In the genomic region with DNA sequence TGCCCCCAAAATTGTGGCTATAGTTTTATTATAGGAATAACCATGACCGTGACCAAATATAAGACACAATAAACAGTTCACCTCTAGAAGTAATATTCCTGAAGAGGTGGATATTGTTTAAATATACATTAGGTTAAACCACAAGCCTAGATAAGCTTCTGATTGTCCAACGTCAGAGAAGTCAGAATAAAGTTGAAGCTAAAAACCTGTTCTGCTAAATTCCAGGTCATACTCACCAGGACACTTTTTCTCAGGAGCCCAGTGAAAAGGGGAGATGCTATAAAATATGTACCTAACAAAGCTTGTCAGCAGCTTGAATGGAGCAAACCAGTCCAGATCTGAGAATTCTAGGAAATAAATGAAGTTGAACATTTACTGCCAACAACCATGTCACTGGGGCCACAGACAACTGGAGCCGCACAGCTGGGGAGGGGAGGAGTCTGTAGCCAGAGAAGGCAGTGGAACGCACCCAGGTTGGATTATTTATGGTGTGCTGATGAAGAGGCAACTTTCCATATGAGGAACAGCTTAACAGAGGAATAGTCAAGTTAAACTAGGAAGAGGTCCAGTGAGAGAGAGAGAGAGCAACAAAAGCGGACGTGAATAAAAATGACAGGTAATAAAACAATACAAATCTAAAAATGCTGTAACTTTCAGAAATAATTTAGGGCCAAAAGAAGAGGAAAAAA, we compare ENCODE assay signal across 1 cellular context.
TF ChIP-seq lines count a peak whose summit lies in the region.

No MANE protein-coding gene starts in this region.

TF ChIP-seq in IMR-90, 13 proteins besides CTCF, POLR2A, EP300 and RAD21:
- TF ChIP-seq CEBPB (IDR thresholded peaks at IDR 0.05; ENCODE audit: low read depth, low read length) (no peak), MXI1 (IDR thresholded peaks at IDR 0.05; ENCODE audit: borderline replicate concordance, low read depth, low read length) (no peak), MAZ (IDR thresholded peaks at IDR 0.05; ENCODE audit: borderline replicate concordance, low read depth, low read length) (no peak), MAFK (IDR thresholded peaks at IDR 0.05; ENCODE audit: low read depth, low read length) (no peak), CHD1 (IDR thresholded peaks at IDR 0.05; ENCODE audit: low read depth, low read length) (no peak), NFE2L2 (IDR thresholded peaks at IDR 0.05; ENCODE audit: low read depth, low read length) (no peak)
- TF ChIP-seq, protein P1, sequence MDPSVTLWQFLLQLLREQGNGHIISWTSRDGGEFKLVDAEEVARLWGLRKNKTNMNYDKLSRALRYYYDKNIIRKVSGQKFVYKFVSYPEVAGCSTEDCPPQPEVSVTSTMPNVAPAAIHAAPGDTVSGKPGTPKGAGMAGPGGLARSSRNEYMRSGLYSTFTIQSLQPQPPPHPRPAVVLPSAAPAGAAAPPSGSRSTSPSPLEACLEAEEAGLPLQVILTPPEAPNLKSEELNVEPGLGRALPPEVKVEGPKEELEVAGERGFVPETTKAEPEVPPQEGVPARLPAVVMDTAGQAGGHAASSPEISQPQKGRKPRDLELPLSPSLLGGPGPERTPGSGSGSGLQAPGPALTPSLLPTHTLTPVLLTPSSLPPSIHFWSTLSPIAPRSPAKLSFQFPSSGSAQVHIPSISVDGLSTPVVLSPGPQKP (IDR thresholded peaks at IDR 0.05; ENCODE audit: borderline replicate concordance, low read depth, low read length) = no peak
